ENCODE assay signal across 8 cellular contexts in genomic region chr5:132215329-132215728, GRCh38. TPM values are rescaled to one million over a fixed set of nuclear protein-coding genes. Genes with fewer than 3 reads are reported as not detected.
DNase-seq lines count a peak whose midpoint lies in the region; ATAC-seq and TF ChIP-seq lines count a peak whose summit lies in the region.

No MANE protein-coding gene starts in this region.

- no peaks in the 10 kb centered on the region for H3K27me3 Mint-ChIP-seq in stimulated activated memory B cell treated with anti-CD40 and anti-IgM and Interleukin-4, amounts not matched to agents 10 μg/mL and 1 μg/mL and 100 μg/mL, for 72 hours

- no peak for TF ChIP-seq CTCF in Peyer's patch (IDR thresholded peaks at IDR 0.05)

- H3K9me3 ChIP-seq in Peyer's patch = no peaks in the 10 kb centered on the region
- no peaks in the 10 kb centered on the region for H3K9me3 ChIP-seq in effector memory CD4-positive, alpha-beta T cell (ENCODE audit: control insufficient read depth, low read length)

- H3K4me3 Mint-ChIP-seq in stimulated activated memory B cell treated with anti-CD40 and anti-IgM and Interleukin-4, amounts not matched to agents 10 μg/mL and 1 μg/mL and 100 μg/mL, for 72 hours = no peak overlapping the region

- H3K36me3 Mint-ChIP-seq in stimulated activated memory B cell treated with anti-CD40 and anti-IgM and Interleukin-4, amounts not matched to agents 10 μg/mL and 1 μg/mL and 100 μg/mL, for 72 hours = no peaks in the 10 kb centered on the region

- H3K9me3 Mint-ChIP-seq in stimulated activated memory B cell treated with anti-CD40 and anti-IgM and Interleukin-4, amounts not matched to agents 10 μg/mL and 1 μg/mL and 100 μg/mL, for 72 hours = no peaks in the 10 kb centered on the region

- peaks cover 0 to 48% (median 0%) of the 10 kb centered on the region in 3 donors for H3K36me3 ChIP-seq in Peyer's patch
- no peaks in the 10 kb centered on the region for H3K36me3 ChIP-seq in effector memory CD4-positive, alpha-beta T cell (ENCODE audit: control insufficient read depth, insufficient read depth, low read length)

- DNase-seq in AG20443 (ENCODE audit: low spot score) (peak; percentile 97), Peyer's patch (peak; percentile 34 to 77 (median 62)), fibroblast of peridontal ligament (ENCODE audit: extremely low read depth) (peak; percentile 97), non-pigmented ciliary epithelial cell (ENCODE audit: low read depth) (peak; percentile 95), NCI-H2227 treated with DMSO at 0.1 percent for 48 hours (lab: John Stamatoyannopoulos, UW) (no peak)
- no peak for DNase-seq in effector memory CD4-positive, alpha-beta T cell

- no peaks in the 10 kb centered on the region for H3K4me1 Mint-ChIP-seq in stimulated activated memory B cell treated with anti-CD40 and anti-IgM and Interleukin-4, amounts not matched to agents 10 μg/mL and 1 μg/mL and 100 μg/mL, for 72 hours

- H3K27ac ChIP-seq in Peyer's patch = peak overlapping the region in 3 of 4 donors; percentile 65 to 82 (median 65)
- no peak overlapping the region for H3K27ac ChIP-seq in effector memory CD4-positive, alpha-beta T cell (ENCODE audit: insufficient read depth, low read length, poor library complexity, severe bottlenecking)

- H3K27ac Mint-ChIP-seq in stimulated activated memory B cell treated with anti-CD40 and anti-IgM and Interleukin-4, amounts not matched to agents 10 μg/mL and 1 μg/mL and 100 μg/mL, for 72 hours = no peak overlapping the region

- H3K27me3 ChIP-seq in Peyer's patch = no peaks in the 10 kb centered on the region
- no peaks in the 10 kb centered on the region for H3K27me3 ChIP-seq in effector memory CD4-positive, alpha-beta T cell (replicated peaks; ENCODE audit: control insufficient read depth, insufficient read depth, low read length, poor library complexity, severe bottlenecking)

- H3K4me1 ChIP-seq in Peyer's patch = peaks cover 0 to 6% (median 0%) of the 10 kb centered on the region in 4 donors
- no peaks in the 10 kb centered on the region for H3K4me1 ChIP-seq in effector memory CD4-positive, alpha-beta T cell (ENCODE audit: control insufficient read depth, insufficient read depth, low read length, poor library complexity, severe bottlenecking)

- H3K4me3 ChIP-seq in Peyer's patch = no peak overlapping the region
- H3K4me3 ChIP-seq in effector memory CD4-positive, alpha-beta T cell (ENCODE audit: insufficient read depth, low read depth, low read length, poor library complexity, severe bottlenecking) = no peak overlapping the region

- ATAC-seq in stimulated activated memory B cell treated with anti-CD40 and anti-IgM and Interleukin-4, amounts not matched to agents 10 μg/mL and 1 μg/mL and 100 μg/mL, for 72 hours = no peak
- ATAC-seq in GM21786 (IDR thresholded peaks at IDR 0.05; ENCODE audit: unreplicated experiment) = no peak

- TF ChIP-seq POLR2A in Peyer's patch (IDR thresholded peaks at IDR 0.05) = no peak

RNA-seq across cellular contexts. Expression of gene P4HA2, which starts 12.3 kb away (rescaled TPM):
- 10 to 100 TPM; 21.5 to 81.4 (median 51.2) TPM for total RNA-seq in Peyer's patch

RNA-seq across cellular contexts. Expression of gene PDLIM4, which starts 42.2 kb away (rescaled TPM):
- total RNA-seq in Peyer's patch = 10 to 100 TPM in 3 of 4 donors, 1 to 10 TPM in 1; 4.6 to 27.2 (median 18.5) TPM

Comparison
In these comparisons a context has a peak if more than half of its experiments do, and no peak if none do; other contexts are left out.
1. DNase-seq: peak in AG20443 (single experiment), Peyer's patch (3 of 3), fibroblast of peridontal ligament (single experiment) and non-pigmented ciliary epithelial cell (single experiment); none in NCI-H2227 treated with DMSO at 0.1 percent for 48 hours (single experiment) and effector memory CD4-positive, alpha-beta T cell (0 of 3).